12 cellular contexts compared by ENCODE assay signal in genomic region chr22:40853330-40853729, GRCh38. TPM values are rescaled to one million over a fixed set of nuclear protein-coding genes. Genes with fewer than 3 reads are reported as not detected.
DNase-seq lines count a peak whose midpoint lies in the region; ATAC-seq, FAIRE-seq and TF ChIP-seq lines count a peak whose summit lies in the region.
"Had no signal": no experiment of that assay in that cellular context is flagged by ENCODE, and none has a peak within 500 bp of the region (broad histone marks: within the 10 kb centered on the region; RNA-seq: fewer than 3 reads in every experiment).

No MANE protein-coding gene starts in this region.

- in situ Hi-C loops in GM12878 (cut with MboI): no loop called here

- TF ChIP-seq CTCF in BE2C (IDR thresholded peaks at IDR 0.05; ENCODE audit: low read depth, low read length) (no peak), GM12878 (IDR thresholded peaks at IDR 0.05 in 2 of 3, conservative IDR thresholded peaks at IDR 0.05 in 1 of 3; ENCODE audit: control insufficient read depth in 2 of 3, extremely low read depth in 1 of 3, insufficient read depth in 1 of 3, low read depth in 3 of 3, low read length in 3 of 3) (no peak)

- no peaks in the 10 kb centered on the region for H3K9me3 Mint-ChIP-seq in natural killer cell treated with Interleukin-12 subunit alpha and Interleukin-12 subunit beta and Interleukin-15 and Interleukin-18, amount 100 ng/mL, for 72 hours

- TF ChIP-seq RAD21 in GM12878 (IDR thresholded peaks at IDR 0.05; ENCODE audit: insufficient read depth, low read depth, low read length): no peak

- SMC1A ChIA-PET in GM12878 (lab: Charles Lee; ENCODE audit: uncharacterized antibody, unreplicated experiment): interaction anchor here (0.8 to 3.3 kb wide), 8 partner anchors 14 to 417 kb away, joined by 3 to 14 read pairs (median 6); no protein-coding TSS in a partner anchor

- no peaks in the 10 kb centered on the region for H3K36me3 Mint-ChIP-seq in natural killer cell treated with Interleukin-12 subunit alpha and Interleukin-12 subunit beta and Interleukin-15 and Interleukin-18, amount 100 ng/mL, for 72 hours

- H3K4me1 ChIP-seq in BE2C (peaks cover 3% of the 10 kb centered on the region; the same call in 1 of the 2 replicates), HUES6 (ENCODE audit: control insufficient read depth, insufficient read depth, low read length) (peaks cover 24% of the 10 kb centered on the region), GM12878 (ENCODE audit: control insufficient read depth, insufficient read depth, low read length) (peaks cover 4% of the 10 kb centered on the region)

- no peak overlapping the region for H3K9ac ChIP-seq in HUES6 (ENCODE audit: low read length)
- H3K9ac ChIP-seq in GM12878 (ENCODE audit: control insufficient read depth, insufficient read depth, low read length): no peak overlapping the region; the same call in 1 of the 2 replicates

- H3K4me1 Mint-ChIP-seq in natural killer cell treated with Interleukin-12 subunit alpha and Interleukin-12 subunit beta and Interleukin-15 and Interleukin-18, amount 100 ng/mL, for 72 hours (ENCODE audit: low read depth in 2 of 2): peaks cover 20 to 33% of the 10 kb centered on the region in 2 donors

- H3K27ac ChIP-seq in HUES6 (ENCODE audit: low read depth, low read length): no peak overlapping the region
- no peak overlapping the region for H3K27ac ChIP-seq in GM12878 (ENCODE audit: control insufficient read depth, insufficient read depth)
- H3K27ac ChIP-seq: coronary artery had no signal

- no peaks in the 10 kb centered on the region for H3K27me3 Mint-ChIP-seq in natural killer cell treated with Interleukin-12 subunit alpha and Interleukin-12 subunit beta and Interleukin-15 and Interleukin-18, amount 100 ng/mL, for 72 hours

- peak overlapping the region; percentile 5 for H3K4me3 Mint-ChIP-seq in natural killer cell treated with Interleukin-12 subunit alpha and Interleukin-12 subunit beta and Interleukin-15 and Interleukin-18, amount 100 ng/mL, for 72 hours

- peak overlapping the region; percentile 86; the same call in 1 of the 2 replicates for H3K4me2 ChIP-seq in GM12878 (ENCODE audit: control insufficient read depth, insufficient read depth)

- DNase-seq in BE2C (no peak), GM12878 (ENCODE audit: low read depth, low spot score) (no peak), nucleus accumbens (lab: John Stamatoyannopoulos, UW) (no peak), midbrain (lab: John Stamatoyannopoulos, UW) (no peak)
- DNase-seq in natural killer cell treated with Interleukin-12 subunit alpha and Interleukin-12 subunit beta and Interleukin-15 and Interleukin-18, amount 100 ng/mL, for 72 hours (ENCODE audit: low spot score): no peak
- DNase-seq in activated CD4-positive, alpha-beta T cell treated with anti-CD3 and anti-CD28 coated beads, Interleukin-2, amount 50 U/mL, for 48 hours: no peak
- DNase-seq: NCI-H510A treated with DMSO at 0.1 percent for 48 hours had no signal

- H3K9me3 ChIP-seq in BE2C (no peaks in the 10 kb centered on the region), HUES6 (ENCODE audit: control insufficient read depth, insufficient read depth, low read depth, low read length) (no peaks in the 10 kb centered on the region), GM12878 (replicated peaks; ENCODE audit: control insufficient read depth, insufficient read depth, low read length) (no peaks in the 10 kb centered on the region)

- no peak for TF ChIP-seq POLR2A in GM12878 (IDR thresholded peaks at IDR 0.05; ENCODE audit: low read depth, low read length)

- BruUV-seq in GM12878 (replicated peaks; lab: Mats Ljungman, UMichigan): no TSS peak

- no peaks in the 10 kb centered on the region for H4K20me1 ChIP-seq in GM12878 (ENCODE audit: control insufficient read depth, insufficient read depth)

- H3K36me3 ChIP-seq in BE2C: peaks cover 29% of the 10 kb centered on the region
- peaks cover 47% of the 10 kb centered on the region for H3K36me3 ChIP-seq in HUES6 (ENCODE audit: control insufficient read depth, insufficient read depth, low read length)
- H3K36me3 ChIP-seq in GM12878 (ENCODE audit: control insufficient read depth in 2 of 2, insufficient read depth in 2 of 2, low read length in 1 of 2): peaks cover 1 to 11% of the 10 kb centered on the region in 2 experiments; a peak in 2 of 4 replicates

- H3K4me3 ChIP-seq in BE2C (ENCODE audit: low read depth, low read length) (peak overlapping the region; percentile 99), HUES6 (ENCODE audit: low read depth, low read length) (peak overlapping the region; percentile 28; the same call in 1 of the 2 replicates), GM12878 (peak overlapping the region; percentile 96)
- H3K4me3 ChIP-seq: coronary artery had no signal

- H3K27me3 ChIP-seq in BE2C (no peaks in the 10 kb centered on the region), HUES6 (ENCODE audit: control insufficient read depth, insufficient read depth, low read length) (no peaks in the 10 kb centered on the region), GM12878 (replicated peaks in 1 of 2; ENCODE audit: control insufficient read depth in 2 of 2, insufficient read depth in 2 of 2, low read length in 1 of 2) (no peaks in the 10 kb centered on the region)

- no peak overlapping the region for H2AFZ ChIP-seq in GM12878 (ENCODE audit: control insufficient read depth, low read depth, low read length)

- POLR2A ChIA-PET in GM12878 (lab: Charles Lee): interaction anchor here (1.2 to 6.2 kb wide), 4 partner anchors 13 to 43 kb away, joined by 3 to 41 read pairs (median 4); partner anchors contain the start of gene SLC25A17

- H3K79me2 ChIP-seq in GM12878 (ENCODE audit: control insufficient read depth, insufficient read depth, low read length): peaks cover 78% of the 10 kb centered on the region

- intact Hi-C loops in GM12878 (cut with micrococcal nuclease; ENCODE audit: unreplicated experiment): no loop called here

- RAD21 ChIA-PET in GM12878 (lab: Charles Lee; ENCODE audit: unreplicated experiment): interaction anchor here (1.0 to 2.4 kb wide), 3 partner anchors 20 to 170 kb away, joined by 3 to 17 read pairs (median 7); no protein-coding TSS in a partner anchor

- H3K27ac Mint-ChIP-seq in natural killer cell treated with Interleukin-12 subunit alpha and Interleukin-12 subunit beta and Interleukin-15 and Interleukin-18, amount 100 ng/mL, for 72 hours: peak overlapping the region in 1 of 2 donors; percentile 99

- FAIRE-seq in GM12878 (lab: Jason Lieb, UNC): no peak

- 94% methylated on average over 1 of the region's 1 CpG for WGBS in GM12878 (ENCODE audit: insufficient coverage, insufficient replicate concordance, low lambda C conversion rate, missing lambda C conversion rate)

- ATAC-seq in GM12878 (no peak), HG02884 (IDR thresholded peaks at IDR 0.05; ENCODE audit: unreplicated experiment) (no peak)
- ATAC-seq in natural killer cell treated with Interleukin-12 subunit alpha and Interleukin-12 subunit beta and Interleukin-15 and Interleukin-18, amount 100 ng/mL, for 72 hours: no peak

- no peak for TF ChIP-seq EP300 in GM12878 (IDR thresholded peaks at IDR 0.05; ENCODE audit: borderline replicate concordance in 1 of 2, control insufficient read depth in 1 of 2, low read depth in 2 of 2, low read length in 2 of 2)

- CTCF ChIA-PET in GM12878 (lab: Yijun Ruan, JAX): interaction anchor here (1.1 to 3.9 kb wide), 7 partner anchors 11 to 417 kb away, joined by 3 to 15 read pairs (median 3); no protein-coding TSS in a partner anchor

RNA-seq across cellular contexts. Expression of gene ST13, which starts 3.1 kb away (rescaled TPM):
- polyA plus RNA-seq in BE2C (2012; ENCODE audit: insufficient read depth, insufficient read length, low read depth): 407 TPM
- 30.2 and 36.3 TPM in 2 replicates for total RNA-seq in GM12878 (2013; cell fraction: nucleolus; rRNA removed)
- 118 and 141 TPM in 2 replicates for total RNA-seq in GM12878 (2014; rRNA removed)
- 283 and 286 TPM in 2 replicates for total RNA-seq in GM12878 (2014; rRNA removed; fragmentation: Illumina TruSeq; extraction: Trizol)
- total RNA-seq in GM12878 (2021): 181 and 183 TPM in 2 replicates
- polyA plus RNA-seq in GM12878 (2011; ENCODE audit: low read depth): 187 TPM
- polyA plus RNA-seq in GM12878 (2011; rRNA removed): 182 and 258 TPM in 2 replicates
- polyA plus RNA-seq in GM12878 (2011; cell fraction: cytosol; rRNA removed): 72.7 and 76.6 TPM in 2 replicates
- 52.1 and 59.0 TPM in 2 replicates for polyA plus RNA-seq in GM12878 (2011; cell fraction: nucleus; rRNA removed)
- 209 and 260 TPM in 2 replicates for polyA plus RNA-seq in GM12878 (2012)
- 215 and 302 TPM in 2 replicates for polyA plus RNA-seq in GM12878 (2014; fragmentation: Illumina TruSeq; extraction: Trizol)
- 10 to 100 TPM; 52.5 to 86.9 TPM for polyA plus RNA-seq in GM12878 (2014; fragmentation: Nextera tagmentation; extraction: Ambion mirVana)
- polyA plus RNA-seq in GM12878 (2014; rRNA removed): 126 and 137 TPM in 2 replicates
- 100 to 1,000 TPM; 227 TPM for polyA plus RNA-seq in GM12878 (2016; fragmentation: Nextera tagmentation; extraction: Ambion mirVana)
- polyA minus RNA-seq in GM12878 (2011; rRNA and poly(A)+ RNA removed): 84.7 and 85.2 TPM in 2 replicates
- polyA minus RNA-seq in GM12878 (2011; cell fraction: cytosol; rRNA and poly(A)+ RNA removed): 57.8 and 66.3 TPM in 2 replicates
- polyA minus RNA-seq in GM12878 (2011; cell fraction: nucleus; rRNA and poly(A)+ RNA removed): 16.8 and 22.2 TPM in 2 replicates
- 100 to 1,000 TPM; 119 to 126 TPM for total RNA-seq in natural killer cell treated with Interleukin-12 subunit alpha and Interleukin-12 subunit beta and Interleukin-15 and Interleukin-18, amount 100 ng/mL, for 72 hours

RNA-seq across cellular contexts. Expression of gene XPNPEP3, which starts 3.6 kb away (rescaled TPM):
- polyA plus RNA-seq in BE2C (2012; ENCODE audit: insufficient read depth, insufficient read length, low read depth): 23.5 TPM
- 21.6 and 23.2 TPM in 2 replicates for total RNA-seq in GM12878 (2013; cell fraction: nucleolus; rRNA removed)
- total RNA-seq in GM12878 (2014; rRNA removed) (9.1 and 9.3 TPM in 2 replicates), GM12878 (2014; rRNA removed; fragmentation: Illumina TruSeq; extraction: Trizol) (10.4 and 12.1 TPM in 2 replicates), GM12878 (2021) (18.3 and 19.9 TPM in 2 replicates)
- polyA plus RNA-seq in GM12878 (2011; ENCODE audit: low read depth): 4.3 TPM
- polyA plus RNA-seq in GM12878 (2011; rRNA removed) (14.6 and 16.1 TPM in 2 replicates), GM12878 (2014; fragmentation: Illumina TruSeq; extraction: Trizol) (9.5 and 10.2 TPM in 2 replicates), GM12878 (2014; fragmentation: Nextera tagmentation; extraction: Ambion mirVana) (1 to 10 TPM; 6.7 to 7.5 TPM), GM12878 (2014; rRNA removed) (9.8 and 12.8 TPM in 2 replicates), GM12878 (2016; fragmentation: Nextera tagmentation; extraction: Ambion mirVana) (10 to 100 TPM; 11.3 to 12.0 TPM)
- 10.4 TPM in 2 replicates for polyA plus RNA-seq in GM12878 (2011; cell fraction: cytosol; rRNA removed)
- 9.9 and 13.3 TPM in 2 replicates for polyA plus RNA-seq in GM12878 (2011; cell fraction: nucleus; rRNA removed)
- 5.1 and 5.8 TPM in 2 replicates for polyA plus RNA-seq in GM12878 (2012)
- polyA minus RNA-seq in GM12878 (2011; rRNA and poly(A)+ RNA removed): 23.5 and 29.0 TPM in 2 replicates
- polyA minus RNA-seq in GM12878 (2011; cell fraction: cytosol; rRNA and poly(A)+ RNA removed): 8.2 and 10.8 TPM in 2 replicates
- 14.3 and 23.6 TPM in 2 replicates for polyA minus RNA-seq in GM12878 (2011; cell fraction: nucleus; rRNA and poly(A)+ RNA removed)
- total RNA-seq in natural killer cell treated with Interleukin-12 subunit alpha and Interleukin-12 subunit beta and Interleukin-15 and Interleukin-18, amount 100 ng/mL, for 72 hours: 10 to 100 TPM; 16.2 to 26.1 TPM

RNA-seq across cellular contexts. Expression of gene DNAJB7, which starts 8.6 kb away (rescaled TPM):
- polyA plus RNA-seq in BE2C (2012; ENCODE audit: insufficient read depth, insufficient read length, low read depth): 0.23 TPM
- total RNA-seq in GM12878 (2013; cell fraction: nucleolus; rRNA removed): not detected in 2 replicates
- total RNA-seq in GM12878 (2014; rRNA removed): not detected in 2 replicates
- total RNA-seq in GM12878 (2014; rRNA removed; fragmentation: Illumina TruSeq; extraction: Trizol): not detected in 2 replicates
- not detected in 2 replicates for total RNA-seq in GM12878 (2021)
- not detected for polyA plus RNA-seq in GM12878 (2011; ENCODE audit: low read depth)
- polyA plus RNA-seq in GM12878 (2011; rRNA removed): not detected in 2 replicates
- polyA plus RNA-seq in GM12878 (2011; cell fraction: cytosol; rRNA removed): not detected in 2 replicates
- polyA plus RNA-seq in GM12878 (2011; cell fraction: nucleus; rRNA removed): not detected in 2 replicates
- 0.07 and 0.22 TPM in 2 replicates for polyA plus RNA-seq in GM12878 (2012)
- polyA plus RNA-seq in GM12878 (2014; fragmentation: Illumina TruSeq; extraction: Trizol): not detected in 2 replicates
- polyA plus RNA-seq in GM12878 (2014; fragmentation: Nextera tagmentation; extraction: Ambion mirVana): under 1 TPM; 0.03 to 0.04 TPM
- polyA plus RNA-seq in GM12878 (2014; rRNA removed): not detected in 2 replicates
- polyA plus RNA-seq in GM12878 (2016; fragmentation: Nextera tagmentation; extraction: Ambion mirVana): under 1 TPM; 0.54 to 0.70 TPM
- not detected in 2 replicates for polyA minus RNA-seq in GM12878 (2011; rRNA and poly(A)+ RNA removed)
- polyA minus RNA-seq in GM12878 (2011; cell fraction: cytosol; rRNA and poly(A)+ RNA removed): not detected in 2 replicates
- polyA minus RNA-seq in GM12878 (2011; cell fraction: nucleus; rRNA and poly(A)+ RNA removed): not detected in 2 replicates
- not detected for total RNA-seq in natural killer cell treated with Interleukin-12 subunit alpha and Interleukin-12 subunit beta and Interleukin-15 and Interleukin-18, amount 100 ng/mL, for 72 hours
- total RNA-seq: LHCN-M2, omental fat pad had no signal

RNA-seq across cellular contexts. Expression of gene SLC25A17, which starts 34.2 kb away (rescaled TPM):
- polyA plus RNA-seq in BE2C (2012; ENCODE audit: insufficient read depth, insufficient read length, low read depth): 27.4 TPM
- 57.5 and 57.8 TPM in 2 replicates for total RNA-seq in GM12878 (2013; cell fraction: nucleolus; rRNA removed)
- total RNA-seq in GM12878 (2014; rRNA removed) (42.0 and 48.6 TPM in 2 replicates), GM12878 (2014; rRNA removed; fragmentation: Illumina TruSeq; extraction: Trizol) (42.2 and 43.6 TPM in 2 replicates), GM12878 (2021) (46.3 TPM in 2 replicates)
- 25.9 TPM for polyA plus RNA-seq in GM12878 (2011; ENCODE audit: low read depth)
- polyA plus RNA-seq in GM12878 (2011; rRNA removed) (67.9 and 82.0 TPM in 2 replicates), GM12878 (2014; fragmentation: Illumina TruSeq; extraction: Trizol) (49.3 and 56.7 TPM in 2 replicates), GM12878 (2014; fragmentation: Nextera tagmentation; extraction: Ambion mirVana) (100 to 1,000 TPM in 1 of 2 experiments, 10 to 100 TPM in 1; 77.7 to 113 TPM), GM12878 (2014; rRNA removed) (33.4 and 37.5 TPM in 2 replicates), GM12878 (2016; fragmentation: Nextera tagmentation; extraction: Ambion mirVana) (10 to 100 TPM; 76.6 to 77.7 TPM)
- 37.8 and 40.9 TPM in 2 replicates for polyA plus RNA-seq in GM12878 (2011; cell fraction: cytosol; rRNA removed)
- polyA plus RNA-seq in GM12878 (2011; cell fraction: nucleus; rRNA removed): 29.6 and 34.9 TPM in 2 replicates
- 31.1 and 33.4 TPM in 2 replicates for polyA plus RNA-seq in GM12878 (2012)
- 50.9 and 51.5 TPM in 2 replicates for polyA minus RNA-seq in GM12878 (2011; rRNA and poly(A)+ RNA removed)
- 10.3 and 12.2 TPM in 2 replicates for polyA minus RNA-seq in GM12878 (2011; cell fraction: cytosol; rRNA and poly(A)+ RNA removed)
- polyA minus RNA-seq in GM12878 (2011; cell fraction: nucleus; rRNA and poly(A)+ RNA removed): 9.1 and 16.6 TPM in 2 replicates
- 10 to 100 TPM; 31.0 to 39.1 TPM for total RNA-seq in natural killer cell treated with Interleukin-12 subunit alpha and Interleukin-12 subunit beta and Interleukin-15 and Interleukin-18, amount 100 ng/mL, for 72 hours

Comparison
In these comparisons a context has a peak if more than half of its experiments do, and no peak if none do; other contexts are left out.
1. H3K4me3 ChIP-seq: peak in every context shown above with its lines; median percentile 99 in BE2C; 96 in GM12878; 28 in HUES6.